8 cellular contexts compared by ENCODE assay signal in genomic region chr2:15559800-15560403, GRCh38. TPM values are rescaled to one million over a fixed set of nuclear protein-coding genes. Genes with fewer than 3 reads are reported as not detected.
DNase-seq lines count a peak whose midpoint lies in the region; ATAC-seq, FAIRE-seq and TF ChIP-seq lines count a peak whose summit lies in the region.

No MANE protein-coding gene starts in this region.

- peak overlapping the region; percentile 76; the same call in 1 of the 2 replicates for H3K27ac ChIP-seq in 22Rv1
- H3K27ac ChIP-seq in HUES6 (ENCODE audit: low read depth, low read length), result no peak overlapping the region

- peaks cover 7% of the 10 kb centered on the region; the same call in 1 of the 2 replicates for H3K4me1 ChIP-seq in HUES6 (ENCODE audit: control insufficient read depth, insufficient read depth, low read length)
- peaks cover 9% of the 10 kb centered on the region for H3K4me1 ChIP-seq in mucosa of stomach (ENCODE audit: control insufficient read depth, insufficient read depth, low read length)

- H3K27me3 ChIP-seq in HUES6 (ENCODE audit: control insufficient read depth, insufficient read depth, low read length), result no peaks in the 10 kb centered on the region
- no peaks in the 10 kb centered on the region for H3K27me3 ChIP-seq in bronchial epithelial cell (ENCODE audit: control insufficient read depth, insufficient read depth, low read length)
- no peaks in the 10 kb centered on the region for H3K27me3 ChIP-seq in mucosa of stomach (ENCODE audit: control insufficient read depth, insufficient read depth, low read length)

- H3K36me3 ChIP-seq in HUES6 (ENCODE audit: control insufficient read depth, insufficient read depth, low read length) (no peaks in the 10 kb centered on the region), bronchial epithelial cell (ENCODE audit: control insufficient read depth, insufficient read depth, low read length) (peaks cover 2% of the 10 kb centered on the region), mucosa of stomach (ENCODE audit: control insufficient read depth, insufficient read depth, low read length) (no peaks in the 10 kb centered on the region)

- FAIRE-seq in bronchial epithelial cell (lab: Jason Lieb, UNC), result no peak
- FAIRE-seq in GM12891 (lab: Jason Lieb, UNC), result no peak

- H3K9me3 ChIP-seq in HUES6 (ENCODE audit: control insufficient read depth, insufficient read depth, low read depth, low read length) (no peaks in the 10 kb centered on the region), mucosa of stomach (ENCODE audit: control insufficient read depth, low read length) (no peaks in the 10 kb centered on the region)

- DNase-seq in bronchial epithelial cell (ENCODE audit: low read depth) (no peak), DMS153 treated with DMSO at 0.1 percent for 48 hours (lab: John Stamatoyannopoulos, UW; ENCODE audit: unreplicated experiment) (no peak), GM12891 (ENCODE audit: insufficient read length, low spot score) (no peak), SHP77 treated with DMSO at 0.1 percent for 48 hours (lab: John Stamatoyannopoulos, UW) (no peak)

- no peak for TF ChIP-seq CTCF in 22Rv1 (IDR thresholded peaks at IDR 0.05)
- no peak for TF ChIP-seq CTCF in bronchial epithelial cell (IDR thresholded peaks at IDR 0.05; ENCODE audit: insufficient read depth, low read length, severe bottlenecking)

- TF ChIP-seq POLR2A in GM12891 (IDR thresholded peaks at IDR 0.05; ENCODE audit: low read depth, low read length), result no peak

- H3K9ac ChIP-seq in HUES6 (ENCODE audit: low read length) (peak overlapping the region; percentile 83), mucosa of stomach (ENCODE audit: low read length) (peak overlapping the region; percentile 87)

- peak overlapping the region; percentile 98 for H3K4me3 ChIP-seq in HUES6 (ENCODE audit: low read depth, low read length)
- peak overlapping the region; percentile 75 for H3K4me3 ChIP-seq in bronchial epithelial cell (ENCODE audit: low read depth, low read length)
- peak overlapping the region; percentile 96 for H3K4me3 ChIP-seq in mucosa of stomach (ENCODE audit: low read length)

- ATAC-seq in GM19467 (IDR thresholded peaks at IDR 0.05; ENCODE audit: unreplicated experiment), result no peak

TF ChIP-seq in GM12891, 5 proteins besides CTCF, POLR2A, EP300 and RAD21:
- no peak for TF ChIP-seq POLR2AphosphoS5 (IDR thresholded peaks at IDR 0.05; ENCODE audit: low read depth, low read length)
- TF ChIP-seq POU2F2 (IDR thresholded peaks at IDR 0.05; ENCODE audit: low read depth, low read length), result no peak
- TF ChIP-seq TAF1 (IDR thresholded peaks at IDR 0.05; ENCODE audit: low read depth, low read length), result no peak
- TF ChIP-seq PAX5 (IDR thresholded peaks at IDR 0.05; ENCODE audit: insufficient read depth, low read length, severe bottlenecking), result no peak
- no peak for TF ChIP-seq SPI1 (IDR thresholded peaks at IDR 0.05; ENCODE audit: low read depth, low read length)

RNA-seq across cellular contexts. Expression of gene NBAS, which starts 1.2 kb away (rescaled TPM):
- total RNA-seq in bronchial epithelial cell, result 72.6 and 78.2 TPM in 2 replicates
- polyA plus RNA-seq in GM12891 (2012; ENCODE audit: low read depth, missing spikeins), result 17.7 TPM

RNA-seq across cellular contexts. Expression of gene DDX1, which starts 31.8 kb away (rescaled TPM):
- 68.2 and 81.3 TPM in 2 replicates for total RNA-seq in bronchial epithelial cell
- polyA plus RNA-seq in GM12891 (2012; ENCODE audit: low read depth, missing spikeins), result 60.9 TPM
